ENCODE assay signal across 19 cellular contexts in the genomic region with DNA sequence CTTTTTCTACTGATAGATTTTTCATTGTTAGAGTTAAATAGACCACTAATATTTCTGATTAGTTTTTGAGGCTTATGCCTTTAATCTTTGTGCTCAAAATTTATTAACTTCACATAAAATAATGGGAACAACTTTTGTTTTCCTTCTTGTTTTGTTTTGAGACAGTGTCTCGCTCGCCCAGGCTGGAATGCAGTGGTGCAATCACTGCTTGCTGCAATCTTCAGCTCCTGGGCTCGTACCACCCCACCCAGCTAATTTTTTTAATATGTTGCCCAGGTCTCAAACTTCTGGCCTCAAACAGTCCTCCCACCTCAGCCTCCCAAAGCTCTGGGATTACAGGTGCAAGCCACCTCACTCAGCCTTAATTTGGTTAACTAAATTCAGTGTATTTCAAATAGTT. TPM values are rescaled to one million over a fixed set of nuclear protein-coding genes. Genes with fewer than 3 reads are reported as not detected.
DNase-seq lines count a peak whose midpoint lies in the region; ATAC-seq and TF ChIP-seq lines count a peak whose summit lies in the region.
"Had no signal": no experiment of that assay in that cellular context is flagged by ENCODE, and none has a peak within 500 bp of the region (broad histone marks: within the 10 kb centered on the region; RNA-seq: fewer than 3 reads in every experiment).

No MANE protein-coding gene starts in this region.

- no peaks in the 10 kb centered on the region for H3K27me3 ChIP-seq in GM23248 (replicated peaks; ENCODE audit: insufficient read depth)
- no peaks in the 10 kb centered on the region for H3K27me3 ChIP-seq in trophoblast cell (ENCODE audit: insufficient read depth, low read length)

- no peak overlapping the region for H2AK5ac ChIP-seq in trophoblast cell (ENCODE audit: low read length)

- H3K79me1 ChIP-seq in trophoblast cell (ENCODE audit: low read length): no peaks in the 10 kb centered on the region

- no peak overlapping the region for H3K18ac ChIP-seq in trophoblast cell (ENCODE audit: low read length)

- H3K36me3 ChIP-seq in GM23248 (ENCODE audit: low read depth) (peaks cover 75% of the 10 kb centered on the region), trophoblast cell (ENCODE audit: control insufficient read depth in 1 of 2, insufficient read depth in 2 of 2, low read length in 2 of 2) (peaks cover 8 to 9% of the 10 kb centered on the region in 2 experiments)

- no peak overlapping the region for H2BK120ac ChIP-seq in trophoblast cell (ENCODE audit: insufficient read depth, low read length, poor library complexity)

- no peak overlapping the region for H2BK12ac ChIP-seq in trophoblast cell (ENCODE audit: low read length)

- TF ChIP-seq CTCF in cardiac fibroblast (IDR thresholded peaks at IDR 0.05; ENCODE audit: low read depth, low read length) (no peak), GM10248 (IDR thresholded peaks at IDR 0.05; ENCODE audit: control extremely low read depth, extremely low read depth, low read depth, missing control alignments) (no peak)

- H3K9me2 ChIP-seq in GM23248 (ENCODE audit: insufficient read depth): no peaks in the 10 kb centered on the region

- WGBS in GM23248 (ENCODE audit: low coverage in 1 of 2, low lambda C conversion rate in 2 of 2, missing lambda C conversion rate in 2 of 2), 2 experiments: 46 to 47% methylated on average over 3 of the region's 3 CpGs
- WGBS in trophoblast cell (ENCODE audit: extremely low coverage, insufficient coverage, insufficient read length): no CpG with 5 or more reads among the region's 3 CpGs

- H3K4me2 ChIP-seq in GM23248 (ENCODE audit: unreplicated experiment) (no peak overlapping the region), trophoblast cell (ENCODE audit: low read length) (no peak overlapping the region)
- H3K4me2 ChIP-seq: GM23338, KMS-11 had no signal

- no peak overlapping the region for H3K23ac ChIP-seq in trophoblast cell (ENCODE audit: low read length)

- no peak for ATAC-seq in GM19328 (IDR thresholded peaks at IDR 0.05; ENCODE audit: unreplicated experiment)
- ATAC-seq: GM23338 had no signal

- DNase-seq in GM23248 (peak; percentile 36), cardiac fibroblast (ENCODE audit: low read depth in 2 of 2) (peak; percentile 20 to 51), iris pigment epithelial cell (ENCODE audit: low read depth) (peak; percentile 65), trophoblast cell (peak; percentile 10 to 42), GM10248 (ENCODE audit: extremely low spot score) (no peak), COLO829 (ENCODE audit: low spot score) (no peak)
- no peak for DNase-seq in activated CD4-positive, CD25-positive, alpha-beta regulatory T cell treated with anti-CD3 and anti-CD28 coated beads, Interleukin-2, amount 50 U/mL, for 72 hours
- DNase-seq: AML-193, DMS79 treated with DMSO at 0.1 percent for 48 hours, HCEC 1CT, NCI-H1417 treated with DMSO at 0.1 percent for 48 hours, NCI-H2029, NCI-H446 treated with DMSO at 0.1 percent for 48 hours, NCI-H69, Right ventricle myocardium superior had no signal

- no peak overlapping the region for H3K27ac ChIP-seq in GM23248
- H3K27ac ChIP-seq in trophoblast cell (ENCODE audit: low read depth, low read length): no peak overlapping the region
- H3K27ac ChIP-seq: C4-2B, KMS-11 had no signal

- CTCF ChIA-PET in GM10248 (lab: Yijun Ruan, JAX): interaction anchor here (1.3 kb wide), 1 partner anchor 17 kb away, joined by 4 read pairs; a partner anchor contains a TSS

- peaks cover 96% of the 10 kb centered on the region for H3K79me2 ChIP-seq in GM23248 (ENCODE audit: insufficient read depth)
- H3K79me2 ChIP-seq in trophoblast cell (ENCODE audit: control insufficient read depth, insufficient read depth, low read length, poor library complexity): no peaks in the 10 kb centered on the region

- H3K4me3 ChIP-seq in GM23248 (no peak overlapping the region), cardiac fibroblast (replicated peaks in 1 of 2; ENCODE audit: low read depth in 2 of 2, low read length in 2 of 2) (no peak overlapping the region), trophoblast cell (ENCODE audit: low read depth, low read length) (no peak overlapping the region)
- H3K4me3 ChIP-seq: GM23338 had no signal

- in situ Hi-C loops in GM23248 (cut with MboI): no loop called here

- no peak overlapping the region for H4K12ac ChIP-seq in trophoblast cell (ENCODE audit: low read depth, low read length)

- POLR2A ChIA-PET in GM10248 (lab: Yijun Ruan, JAX): no interaction called here

- H4K20me1 ChIP-seq in GM23248 (ENCODE audit: insufficient read depth): no peaks in the 10 kb centered on the region; the same call in 1 of the 2 replicates

- H2BK5ac ChIP-seq in trophoblast cell (ENCODE audit: low read depth, low read length, poor library complexity): no peak overlapping the region

- H3K4me1 ChIP-seq in GM23248 (ENCODE audit: insufficient read depth) (0 out of 2 replicates have a peak, but pooled peaks cover 6% of the 10 kb centered on the region), trophoblast cell (ENCODE audit: control insufficient read depth in 1 of 2, insufficient read depth in 2 of 2, low read length in 2 of 2) (no peaks in the 10 kb centered on the region)

- H2AFZ ChIP-seq in GM23248: no peak overlapping the region
- H2AFZ ChIP-seq in trophoblast cell (ENCODE audit: insufficient read depth, low read length, poor library complexity): no peak overlapping the region
- H2AFZ ChIP-seq: GM23338 had no signal

- H3K9ac ChIP-seq in GM23248: no peak overlapping the region
- H3K9ac ChIP-seq in trophoblast cell (ENCODE audit: low read length): no peak overlapping the region
- H3K9ac ChIP-seq: KMS-11 had no signal

- H3K14ac ChIP-seq in trophoblast cell (ENCODE audit: low read length): no peak overlapping the region

- H3K4ac ChIP-seq in trophoblast cell (ENCODE audit: low read depth, low read length): no peak overlapping the region

- H4K91ac ChIP-seq in trophoblast cell (ENCODE audit: low read depth, low read length): no peak overlapping the region

- H3F3A ChIP-seq in GM23248 (ENCODE audit: insufficient read depth): no peaks in the 10 kb centered on the region

- no peak overlapping the region for H4K8ac ChIP-seq in trophoblast cell (ENCODE audit: low read depth, low read length)

- H3K9me3 ChIP-seq in GM23248 (ENCODE audit: low read depth): no peaks in the 10 kb centered on the region
- H3K9me3 ChIP-seq in trophoblast cell (ENCODE audit: insufficient read depth, low read depth, low read length): no peaks in the 10 kb centered on the region

RNA-seq across cellular contexts. Expression of a gene that starts 16.8 kb away (rescaled TPM):
- total RNA-seq in GM23248 (2014; rRNA removed; shearing (Covaris generic)): 78.7 and 92.3 TPM in 2 replicates
- 114 and 117 TPM in 2 replicates for polyA plus RNA-seq in GM23248 (2016; fragmentation: Nextera tagmentation; extraction: Ambion mirVana)
- 99.7 and 102 TPM in 2 replicates for polyA plus RNA-seq in trophoblast cell (2013)

Comparison
In these comparisons a context has a peak if more than half of its experiments do, and no peak if none do; other contexts are left out.
1. DNase-seq: peak in GM23248 (single experiment), cardiac fibroblast (2 of 2), iris pigment epithelial cell (single experiment) and trophoblast cell (2 of 2); none in activated CD4-positive, CD25-positive, alpha-beta regulatory T cell treated with anti-CD3 and anti-CD28 coated beads, Interleukin-2, amount 50 U/mL, for 72 hours (single experiment), GM10248 (single experiment) and COLO829 (single experiment).